ENCODE assay signal across 8 cellular contexts in the genomic region with DNA sequence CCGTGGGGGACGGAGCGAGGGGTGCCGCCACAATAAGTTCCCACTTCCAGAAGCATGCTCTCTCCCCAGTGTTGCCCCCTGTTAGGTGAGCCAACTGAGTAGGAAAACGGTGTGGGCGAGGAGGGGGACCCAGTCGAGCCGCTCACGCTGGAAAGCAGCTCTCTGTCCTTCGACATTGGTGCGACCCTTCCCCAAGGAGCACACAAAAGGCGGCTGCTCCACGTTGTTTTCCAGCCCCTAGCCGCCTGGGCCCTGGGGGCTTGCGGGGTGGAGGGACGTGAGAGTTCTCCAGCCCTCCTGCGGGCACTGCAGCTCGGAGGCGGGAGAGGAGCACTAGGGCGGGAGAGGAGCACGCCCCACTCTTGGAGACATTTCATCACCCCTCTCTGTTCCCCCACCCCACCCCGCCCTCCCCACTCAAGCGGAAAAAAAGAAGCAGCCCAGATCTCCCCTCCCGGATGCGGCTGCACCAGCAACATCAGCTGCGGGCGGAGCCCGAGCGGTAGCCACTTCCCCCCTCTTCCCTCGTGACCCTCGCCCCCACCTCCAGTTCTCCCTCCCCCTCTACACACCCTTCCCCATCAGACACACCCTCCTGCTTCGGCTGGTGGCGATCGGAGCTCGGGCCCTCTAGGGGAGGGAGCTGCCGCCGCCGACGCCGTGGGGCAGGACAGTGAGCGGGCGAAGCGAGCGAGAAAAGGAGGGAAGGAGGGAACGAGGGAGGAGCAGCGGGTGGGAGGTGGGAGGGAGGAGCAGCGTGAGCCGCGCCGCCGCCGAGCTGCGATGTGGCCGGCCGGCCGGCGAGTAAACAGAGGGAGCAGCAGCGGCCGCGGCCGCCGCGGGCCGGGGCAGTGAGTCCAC. TPM values are rescaled to one million over a fixed set of nuclear protein-coding genes. Genes with fewer than 3 reads are reported as not detected.
A peak's percentile ranks its signal among the peaks of the same experiment; 100 is the strongest.
DNase-seq lines count a peak whose midpoint lies in the region; ATAC-seq and TF ChIP-seq lines count a peak whose summit lies in the region.

Gene DOCK11 (plus strand): TSS at position 755 of the 861 bp plus-strand sequence. CDS start 157 bp downstream, outside the sequence.

- H3K4me3 ChIP-seq in H7 (ENCODE audit: insufficient read depth, low read depth, low read length) (peak within 1 kb of the TSS; percentile 74), MG63 (peak within 1 kb of the TSS; percentile 55), heart right ventricle (peak within 1 kb of the TSS; percentile 38 to 72 (median 62)), tibial nerve (peak within 1 kb of the TSS; percentile 42 to 88 (median 64))

- peak in 1 of 2 donors; percentile 60 for TF ChIP-seq POLR2A in tibial nerve (IDR thresholded peaks at IDR 0.05)

- peak in 1 of 2 donors; percentile 79 for TF ChIP-seq EP300 in tibial nerve (IDR thresholded peaks at IDR 0.05)

- H3K36me3 ChIP-seq in H7 (replicated peaks; ENCODE audit: control insufficient read depth, insufficient read depth, low read length) (no peaks in the 10 kb centered on the region), MG63 (no peaks in the 10 kb centered on the region), heart right ventricle (no peaks in the 10 kb centered on the region), tibial nerve (no peaks in the 10 kb centered on the region)

- H3K27ac ChIP-seq in heart right ventricle, result peak within 1 kb of the TSS in 9 of 10 donors; percentile 58 to 92 (median 71)
- peak within 1 kb of the TSS; percentile 79 to 89 (median 83) for H3K27ac ChIP-seq in tibial nerve

- peaks cover 39% of the 10 kb centered on the region for H3K27me3 ChIP-seq in H7 (ENCODE audit: control insufficient read depth, insufficient read depth, low read length)
- no peaks in the 10 kb centered on the region for H3K27me3 ChIP-seq in MG63
- H3K27me3 ChIP-seq in heart right ventricle, result peaks cover 0 to 38% (median 0%) of the 10 kb centered on the region in 7 donors
- peaks cover 0 to 6% of the 10 kb centered on the region in 2 donors for H3K27me3 ChIP-seq in tibial nerve

- DNase-seq in GF-D8 (lab: John Stamatoyannopoulos, UW), result peak; percentile 81
- DNase-seq in H7, result peak; percentile 93
- DNase-seq in MG63, result peak; percentile 72
- DNase-seq in SW480 (ENCODE audit: low spot score), result peak; percentile 75
- peak; percentile 56 for DNase-seq in activated naive CD8-positive, alpha-beta T cell treated with anti-CD3 and anti-CD28 coated beads, Interleukin-2, amount 50 U/mL, for 16 hours (ENCODE audit: low read depth, low spot score)
- peak; percentile 73 to 77 for DNase-seq in heart right ventricle
- peak; percentile 63 for DNase-seq in pons (ENCODE audit: low spot score)
- peak; percentile 50 to 57 for DNase-seq in tibial nerve (ENCODE audit: low spot score in 2 of 2)

- H3K9me3 ChIP-seq in MG63 (no peaks in the 10 kb centered on the region), heart right ventricle (no peaks in the 10 kb centered on the region), tibial nerve (no peaks in the 10 kb centered on the region)

- peak; percentile 89 to 93 (median 91) for ATAC-seq in heart right ventricle

- H3K4me1 ChIP-seq in heart right ventricle, result peaks cover 0 to 17% (median 0%) of the 10 kb centered on the region in 9 donors
- H3K4me1 ChIP-seq in tibial nerve, result peaks cover 0 to 6% (median 0%) of the 10 kb centered on the region in 4 donors

- intact Hi-C loops in heart right ventricle (cut with DNase I), result loop anchor here in 1 of 10 donors (10.0 kb wide), 1 partner anchor 110 kb away; no protein-coding TSS in a partner anchor

- WGBS in heart right ventricle, 2 donors, result 6 to 9% methylated on average over 27 to 59 of the region's 64 CpGs
- WGBS in tibial nerve, 2 donors, result 10 to 42% methylated on average over 19 to 58 of the region's 64 CpGs

- no peak for TF ChIP-seq CTCF in heart right ventricle (IDR thresholded peaks at IDR 0.05)
- TF ChIP-seq CTCF in tibial nerve (IDR thresholded peaks at IDR 0.05), result peak in 1 of 5 experiments; percentile 34

RNA-seq across cellular contexts. Expression of gene DOCK11, which starts in this region (rescaled TPM):
- total RNA-seq in H7 (2014; rRNA removed; shearing (Covaris generic)), result 2.2 and 4.3 TPM in 2 replicates
- total RNA-seq in MG63 (2014; rRNA removed; shearing (Covaris generic); ENCODE audit: low replicate concordance), result 4.3 and 6.4 TPM in 2 replicates
- total RNA-seq in heart right ventricle, result 1 to 10 TPM; 1.3 to 9.4 (median 3.0) TPM
- 1 to 10 TPM; 3.0 to 6.4 TPM for polyA plus RNA-seq in heart right ventricle
- 10 to 100 TPM; 30.0 to 50.7 (median 35.7) TPM for total RNA-seq in tibial nerve

Comparison
In these comparisons a context has a peak if more than half of its experiments do, and no peak if none do; other contexts are left out.
1. Peak in every context shown above with its lines: DNase-seq, ATAC-seq, H3K4me3 ChIP-seq and H3K27ac ChIP-seq.